Comparison of ENCODE assay signal across 8 cellular contexts in the genomic region with DNA sequence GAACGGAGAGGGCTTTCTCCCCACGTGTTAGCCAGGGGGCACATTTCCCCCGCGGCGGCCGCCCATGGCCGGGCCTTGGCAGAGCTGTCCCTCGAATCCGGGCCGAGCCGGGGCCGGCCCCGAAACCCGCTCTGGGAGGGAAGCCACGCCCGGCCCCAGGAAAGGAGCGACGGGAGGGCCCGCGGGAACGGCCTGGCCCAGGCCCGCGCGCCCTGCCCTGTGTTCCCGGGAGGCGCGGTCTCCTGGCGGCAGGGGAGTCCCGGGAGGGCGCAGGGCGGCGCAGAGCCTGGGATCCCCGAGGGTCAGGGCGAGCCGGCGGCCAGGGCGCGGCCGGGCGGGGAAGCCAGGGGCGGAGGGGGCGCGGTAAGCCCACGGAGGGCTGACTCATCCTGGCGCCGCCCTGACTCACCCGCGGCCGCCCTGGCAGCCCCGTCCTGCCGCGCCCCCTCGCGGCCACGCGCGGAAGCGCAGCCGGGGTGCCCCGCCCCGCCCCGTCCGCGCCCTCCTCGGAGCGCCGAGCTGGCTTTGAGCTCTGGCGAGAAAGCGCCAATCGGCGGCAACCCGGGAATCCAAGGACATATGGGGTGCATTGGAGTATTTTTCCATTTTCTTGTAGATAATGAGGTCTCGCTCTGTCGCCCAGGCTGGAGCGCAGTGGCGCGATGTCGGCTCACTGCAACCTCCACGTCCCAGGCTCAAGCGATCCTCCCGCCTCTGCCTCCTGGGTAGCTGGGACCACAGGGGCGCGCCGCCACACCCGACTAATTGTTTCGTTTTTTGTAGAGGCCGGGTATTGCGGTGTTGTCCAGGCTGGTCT. TPM values are rescaled to one million over a fixed set of nuclear protein-coding genes. Genes with fewer than 3 reads are reported as not detected.
DNase-seq lines count a peak whose midpoint lies in the region; ATAC-seq and TF ChIP-seq lines count a peak whose summit lies in the region.

No MANE protein-coding gene starts in this region.

- H3K4me1 ChIP-seq in endocrine pancreas (ENCODE audit: control insufficient read depth, insufficient read depth, low read length) = peaks cover 5% of the 10 kb centered on the region

- no peaks in the 10 kb centered on the region for H3K36me3 Mint-ChIP-seq in activated CD8-positive, alpha-beta memory T cell treated with anti-CD3 and anti-CD28 coated beads, Interleukin-2, amount 10 ng/mL, durations not matched to agents 7 days and 5 days

- POLR2A ChIA-PET in AG04449 (lab: Yijun Ruan, JAX) = interaction anchor here (0.8 to 1.8 kb wide), 2 partner anchors 83 to 404 kb away, joined by 3 to 5 read pairs; no protein-coding TSS in a partner anchor

- H3K27me3 ChIP-seq in endocrine pancreas (ENCODE audit: control insufficient read depth, insufficient read depth, low read length) = no peaks in the 10 kb centered on the region

- peak overlapping the region; percentile 21 for H3K27ac Mint-ChIP-seq in activated CD8-positive, alpha-beta memory T cell treated with anti-CD3 and anti-CD28 coated beads, Interleukin-2, amount 10 ng/mL, durations not matched to agents 7 days and 5 days

- DNase-seq in AG04449 (ENCODE audit: low read depth, low spot score) (no peak), NCI-H774 (lab: John Stamatoyannopoulos, UW) (peak; percentile 81), mesenteric fat pad (ENCODE audit: low spot score) (peak; percentile 96)
- DNase-seq in activated CD8-positive, alpha-beta memory T cell treated with anti-CD3 and anti-CD28 coated beads, Interleukin-2, amount 10 ng/mL, durations not matched to agents 7 days and 5 days = peak; percentile 85
- peak; percentile 81 for DNase-seq in stimulated activated CD8-positive, alpha-beta memory T cell treated with anti-CD3 and anti-CD28 coated beads, Interleukin-12 subunit alpha, Interleukin-12 subunit beta, amount 100 ng/mL, for 4 hours (ENCODE audit: low read depth)

- H3K4me3 ChIP-seq in AG04449 (ENCODE audit: low read depth, low read length) (peak overlapping the region; percentile 60), endocrine pancreas (ENCODE audit: control insufficient read depth, insufficient read depth, low read length) (peak overlapping the region; percentile 15)

- H3K9me3 Mint-ChIP-seq in activated CD8-positive, alpha-beta memory T cell treated with anti-CD3 and anti-CD28 coated beads, Interleukin-2, amount 10 ng/mL, durations not matched to agents 7 days and 5 days (ENCODE audit: low read depth) = no peaks in the 10 kb centered on the region

- TF ChIP-seq CTCF in AG04449 (IDR thresholded peaks at IDR 0.05; ENCODE audit: insufficient read depth, low read length, missing control alignments) = peak; percentile 64

- peak overlapping the region; percentile 61 for H3K4me3 Mint-ChIP-seq in activated CD8-positive, alpha-beta memory T cell treated with anti-CD3 and anti-CD28 coated beads, Interleukin-2, amount 10 ng/mL, durations not matched to agents 7 days and 5 days

- H3K4me1 Mint-ChIP-seq in activated CD8-positive, alpha-beta memory T cell treated with anti-CD3 and anti-CD28 coated beads, Interleukin-2, amount 10 ng/mL, durations not matched to agents 7 days and 5 days = peaks cover 3% of the 10 kb centered on the region

- CTCF ChIA-PET in AG04449 (lab: Yijun Ruan, JAX) = interaction anchor here (0.5 to 8.8 kb wide), 47 partner anchors 8 to 300 kb away, joined by 3 to 246 read pairs (median 6); a partner anchor contains a TSS
- CTCF ChIA-PET in activated CD8-positive, alpha-beta memory T cell treated with anti-CD3 and anti-CD28 coated beads, Interleukin-2, amount 10 ng/mL, durations not matched to agents 7 days and 5 days (lab: Charles Lee) = interaction anchor here (0.6 to 14.3 kb wide), 41 partner anchors 10 to 910 kb away, joined by 3 to 225 read pairs (median 4); a partner anchor contains a TSS

- peaks cover 52% of the 10 kb centered on the region for H3K27me3 Mint-ChIP-seq in activated CD8-positive, alpha-beta memory T cell treated with anti-CD3 and anti-CD28 coated beads, Interleukin-2, amount 10 ng/mL, durations not matched to agents 7 days and 5 days

- H3K9me3 ChIP-seq in endocrine pancreas (ENCODE audit: control insufficient read depth, low read length) = no peaks in the 10 kb centered on the region

- peak; percentile 81 for ATAC-seq in GM18511 (IDR thresholded peaks at IDR 0.05; ENCODE audit: unreplicated experiment)
- ATAC-seq in HG03095 (IDR thresholded peaks at IDR 0.05; ENCODE audit: unreplicated experiment) = peak; percentile 72
- peak; percentile 98 for ATAC-seq in activated CD8-positive, alpha-beta memory T cell treated with anti-CD3 and anti-CD28 coated beads, Interleukin-2, amount 10 ng/mL, durations not matched to agents 7 days and 5 days

- H3K9ac ChIP-seq in endocrine pancreas (ENCODE audit: control insufficient read depth, insufficient read depth, low read length) = peak overlapping the region; percentile 81

- no peaks in the 10 kb centered on the region for H3K36me3 ChIP-seq in endocrine pancreas (ENCODE audit: control insufficient read depth, insufficient read depth, low read length)

RNA-seq across cellular contexts. Expression of a gene that starts 31.8 kb away (rescaled TPM):
- not detected for total RNA-seq in activated CD8-positive, alpha-beta memory T cell treated with anti-CD3 and anti-CD28 coated beads, Interleukin-2, amount 10 ng/mL, durations not matched to agents 7 days and 5 days
- total RNA-seq in mesenteric fat pad = 52.2 TPM

Comparison
In these comparisons a context has a peak if more than half of its experiments do, and no peak if none do; other contexts are left out.
1. RNA of a gene that starts 31.8 kb away (total RNA-seq): 52.2 TPM in mesenteric fat pad (single experiment); not detected in activated CD8-positive, alpha-beta memory T cell treated with anti-CD3 and anti-CD28 coated beads, Interleukin-2, amount 10 ng/mL, durations not matched to agents 7 days and 5 days; every median in the first group is over 10 times any median in the second.
2. Peak in every context shown above with its lines, with median percentiles within 50 percentile points of each other: ATAC-seq.